Comparison of ENCODE assay signal across 14 cellular contexts in the genomic region with DNA sequence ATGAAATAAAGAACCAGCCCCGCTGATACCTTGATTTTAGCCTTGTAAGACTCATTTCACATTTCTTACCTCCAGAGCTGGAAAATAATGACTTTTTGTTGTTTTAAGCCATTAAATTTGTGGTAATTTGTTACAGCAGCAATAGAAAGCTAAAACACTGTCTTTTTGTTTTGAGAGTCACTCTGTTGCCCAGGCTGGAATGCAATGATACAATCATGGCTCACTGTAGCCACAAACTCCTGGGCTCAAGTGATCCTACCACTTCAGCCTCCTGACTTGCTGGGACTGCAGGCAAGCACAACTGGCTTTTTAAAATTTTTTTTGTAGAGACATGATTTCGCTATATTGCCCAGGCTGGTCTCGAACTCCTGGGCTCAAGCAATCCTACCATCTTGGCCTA. TPM values are rescaled to one million over a fixed set of nuclear protein-coding genes. Genes with fewer than 3 reads are reported as not detected.
DNase-seq lines count a peak whose midpoint lies in the region; ATAC-seq, FAIRE-seq and TF ChIP-seq lines count a peak whose summit lies in the region.
"Had no signal": no experiment of that assay in that cellular context is flagged by ENCODE, and none has a peak within 500 bp of the region (broad histone marks: within the 10 kb centered on the region; RNA-seq: fewer than 3 reads in every experiment).

No MANE protein-coding gene starts in this region.

- DNase-seq in HT1080 (ENCODE audit: low read depth) (peak; percentile 53), astrocyte (ENCODE audit: low read depth) (peak; percentile 34), foreskin keratinocyte (peak; percentile 19 to 50), progenitor cell of endocrine pancreas (ENCODE audit: low spot score, unreplicated experiment) (no peak), T-helper 17 cell (no peak), NCI-H2171 (lab: John Stamatoyannopoulos, UW) (no peak)
- DNase-seq: KG1, MM.1S, NCI-H1105 treated with DMSO at 0.1 percent for 48 hours, NCI-H187 treated with DMSO at 0.1 percent for 48 hours, NCI-H446 treated with DMSO at 0.1 percent for 48 hours, NCI-H748 treated with DMSO at 0.1 percent for 48 hours, SHP77 had no signal

- H3K4me1 ChIP-seq in astrocyte (ENCODE audit: insufficient read depth, low read length) (no peaks in the 10 kb centered on the region), foreskin keratinocyte (peaks cover 5% of the 10 kb centered on the region)

- no peak overlapping the region for H3K9ac ChIP-seq in astrocyte (ENCODE audit: low read length)

- ATAC-seq in foreskin keratinocyte (peak; percentile 62), T-helper 17 cell (no peak), GM18909 (IDR thresholded peaks at IDR 0.05; ENCODE audit: poor library complexity, unreplicated experiment) (no peak)

- H3K9me3 ChIP-seq in astrocyte (ENCODE audit: insufficient read depth, low read depth, low read length) (no peaks in the 10 kb centered on the region), T-helper 17 cell (ENCODE audit: control insufficient read depth, low read length, poor library complexity, severe bottlenecking) (no peaks in the 10 kb centered on the region)

- H4K20me1 ChIP-seq in astrocyte (ENCODE audit: insufficient read depth, low read length): no peaks in the 10 kb centered on the region

- no peak overlapping the region for H3K4me2 ChIP-seq in astrocyte (ENCODE audit: low read length)

- H3K27ac ChIP-seq in astrocyte (ENCODE audit: low read depth, low read length) (no peak overlapping the region), foreskin keratinocyte (no peak overlapping the region)

- H3K27me3 Mint-ChIP-seq in astrocyte (ENCODE audit: low read depth, unreplicated experiment) (peaks cover 5% of the 10 kb centered on the region), progenitor cell of endocrine pancreas (no peaks in the 10 kb centered on the region), T-helper 17 cell (peaks cover 8% of the 10 kb centered on the region)

- no peak overlapping the region for H3K4me3 ChIP-seq in astrocyte (ENCODE audit: insufficient read depth, low read depth, low read length)

- H3K79me2 ChIP-seq in astrocyte (ENCODE audit: insufficient read depth, low read length): no peaks in the 10 kb centered on the region

- no peak for FAIRE-seq in astrocyte (lab: Jason Lieb, UNC)

- H3K27ac Mint-ChIP-seq in astrocyte (ENCODE audit: unreplicated experiment) (no peak overlapping the region), progenitor cell of endocrine pancreas (peak overlapping the region; percentile 1), T-helper 17 cell (no peak overlapping the region)

- H2AFZ ChIP-seq in astrocyte (ENCODE audit: low read depth, low read length): no peak overlapping the region

- no peak for TF ChIP-seq CTCF in astrocyte (IDR thresholded peaks at IDR 0.05; ENCODE audit: insufficient read depth, low read depth, low read length)
- TF ChIP-seq CTCF in foreskin keratinocyte (conservative IDR thresholded peaks at IDR 0.05): no peak
- TF ChIP-seq CTCF in progenitor cell of endocrine pancreas (IDR thresholded peaks at IDR 0.05; ENCODE audit: unreplicated experiment): no peak

- H3K36me3 Mint-ChIP-seq in astrocyte (ENCODE audit: low read depth, unreplicated experiment): no peaks in the 10 kb centered on the region
- no peaks in the 10 kb centered on the region for H3K36me3 Mint-ChIP-seq in progenitor cell of endocrine pancreas (ENCODE audit: insufficient read depth)
- no peaks in the 10 kb centered on the region for H3K36me3 Mint-ChIP-seq in T-helper 17 cell (ENCODE audit: low read depth)

- no peaks in the 10 kb centered on the region for H3K27me3 ChIP-seq in astrocyte (ENCODE audit: insufficient read depth, low read length)
- H3K27me3 ChIP-seq in foreskin keratinocyte: no peaks in the 10 kb centered on the region

- no peaks in the 10 kb centered on the region for H3K9me3 Mint-ChIP-seq in astrocyte (ENCODE audit: unreplicated experiment)
- H3K9me3 Mint-ChIP-seq in progenitor cell of endocrine pancreas (ENCODE audit: low read depth): no peaks in the 10 kb centered on the region

- H3K4me1 Mint-ChIP-seq in astrocyte (ENCODE audit: low read depth, unreplicated experiment): peaks cover 6% of the 10 kb centered on the region
- no peaks in the 10 kb centered on the region for H3K4me1 Mint-ChIP-seq in progenitor cell of endocrine pancreas (ENCODE audit: low read depth)
- no peaks in the 10 kb centered on the region for H3K4me1 Mint-ChIP-seq in T-helper 17 cell

- H3K36me3 ChIP-seq in astrocyte (ENCODE audit: insufficient read depth, low read length): no peaks in the 10 kb centered on the region

- H3K4me3 Mint-ChIP-seq in astrocyte (ENCODE audit: unreplicated experiment) (no peak overlapping the region), progenitor cell of endocrine pancreas (ENCODE audit: low read depth) (no peak overlapping the region), T-helper 17 cell (no peak overlapping the region)

RNA-seq across cellular contexts. Expression of gene MYO10, which starts 34.7 kb away (rescaled TPM):
- total RNA-seq in HT1080 (2014; rRNA removed; shearing (Covaris generic)): 54.6 and 61.2 TPM in 2 replicates
- polyA plus RNA-seq in HT1080 (2015; cell fraction: cytosol; rRNA removed): 30.3 and 35.9 TPM in 2 replicates
- polyA plus RNA-seq in HT1080 (2015; cell fraction: nucleus; rRNA removed): 53.0 and 56.3 TPM in 2 replicates
- total RNA-seq in astrocyte (65.7 and 80.2 TPM in 2 replicates), foreskin keratinocyte (57.7 and 62.5 TPM in 2 replicates), progenitor cell of endocrine pancreas (81.6 and 88.0 TPM in 2 replicates), T-helper 17 cell (under 1 TPM; 0.10 to 0.25 TPM)
- polyA plus RNA-seq in foreskin keratinocyte: 11.2 and 11.5 TPM in 2 replicates

Comparison
In these comparisons a context has a peak if more than half of its experiments do, and no peak if none do; other contexts are left out.
1. DNase-seq: peak in HT1080 (single experiment), astrocyte (single experiment) and foreskin keratinocyte (2 of 2); none in progenitor cell of endocrine pancreas (single experiment), T-helper 17 cell (0 of 3) and NCI-H2171 (single experiment).
2. RNA of gene MYO10, which starts 34.7 kb away (total RNA-seq): 81.6 to 88.0 TPM in progenitor cell of endocrine pancreas, 65.7 to 80.2 TPM in astrocyte, 54.6 to 61.2 TPM in HT1080 and 57.7 to 62.5 TPM in foreskin keratinocyte; 0.10 to 0.25 TPM in T-helper 17 cell; every median in the first group is over 10 times any median in the second.